ENCODE assay signal across 17 cellular contexts in genomic region chr20:38192323-38192885, GRCh38. TPM values are rescaled to one million over a fixed set of nuclear protein-coding genes. Genes with fewer than 3 reads are reported as not detected.
DNase-seq lines count a peak whose midpoint lies in the region; ATAC-seq, FAIRE-seq and TF ChIP-seq lines count a peak whose summit lies in the region.
"Had no signal": no experiment of that assay in that cellular context is flagged by ENCODE, and none has a peak within 500 bp of the region (broad histone marks: within the 10 kb centered on the region; RNA-seq: fewer than 3 reads in every experiment).

No MANE protein-coding gene starts in this region.

- 0 out of 3 replicates have a peak overlapping the region, but pooled peaks have one; percentile 29 for H2BK15ac ChIP-seq in IMR-90 (ENCODE audit: low read depth, low read length)

- H4K91ac ChIP-seq in IMR-90 (ENCODE audit: insufficient read depth, low read depth, low read length), result peak overlapping the region; percentile 37; the same call in 1 of the 2 replicates

- no TSS peak for BruUV-seq in IMR-90 (replicated peaks; lab: Mats Ljungman, UMichigan)
- BruUV-seq in K562 (replicated peaks; lab: Mats Ljungman, UMichigan), result no TSS peak

- H3K9me3 ChIP-seq in IMR-90 (ENCODE audit: control insufficient read depth, insufficient read depth, low read length), result no peaks in the 10 kb centered on the region
- no peaks in the 10 kb centered on the region for H3K9me3 ChIP-seq in K562 (replicated peaks; ENCODE audit: control insufficient read depth, insufficient read depth, low read depth, low read length)
- no peaks in the 10 kb centered on the region for H3K9me3 ChIP-seq in tibial artery
- H3K9me3 ChIP-seq: BE2C, Caco-2 had no signal

- no peak overlapping the region for H2AK9ac ChIP-seq in IMR-90 (replicated peaks; ENCODE audit: low read depth, low read length, poor library complexity)

- H3K4me1 ChIP-seq in IMR-90 (ENCODE audit: control insufficient read depth, insufficient read depth, low read length), result peaks cover 20% of the 10 kb centered on the region
- peaks cover 11 to 14% of the 10 kb centered on the region in 2 experiments; a peak in 4 of 5 replicates for H3K4me1 ChIP-seq in K562 (replicated peaks in 1 of 2; ENCODE audit: control insufficient read depth in 2 of 2, insufficient read depth in 2 of 2, low read length in 2 of 2)
- peaks cover 0 to 75% (median 43%) of the 10 kb centered on the region in 4 donors for H3K4me1 ChIP-seq in tibial artery
- H3K4me1 ChIP-seq: BE2C had no signal

- no peak overlapping the region for H3K4me3 ChIP-seq in IMR-90 (ENCODE audit: insufficient read depth, low read depth, low read length)
- no peak overlapping the region for H3K4me3 ChIP-seq in K562
- no peak overlapping the region for H3K4me3 ChIP-seq in tibial artery

- no peaks in the 10 kb centered on the region for H3K79me1 ChIP-seq in IMR-90 (ENCODE audit: low read depth in 1 of 2, low read length in 2 of 2)

- no peak overlapping the region for H2AFZ ChIP-seq in IMR-90 (replicated peaks; ENCODE audit: low read length, poor library complexity)
- H2AFZ ChIP-seq in K562 (ENCODE audit: low read depth, low read length), result no peak overlapping the region

- CTCF ChIA-PET in IMR-90 (lab: Yijun Ruan, JAX), result interaction anchor here (0.6 kb wide), 1 partner anchor 151 kb away, joined by 3 read pairs; no protein-coding TSS in a partner anchor
- CTCF ChIA-PET in K562 (lab: Yijun Ruan, JAX; ENCODE audit: low intra/inter-chr PET ratio), result no interaction called here

- TF ChIP-seq POLR2A in IMR-90 (IDR thresholded peaks at IDR 0.05; ENCODE audit: low read depth, low read length) (no peak), K562 (conservative IDR thresholded peaks at IDR 0.05) (no peak)

- TF ChIP-seq EP300 in K562 (IDR thresholded peaks at IDR 0.05; ENCODE audit: low read length), result no peak

- H3K4me2 ChIP-seq in IMR-90 (ENCODE audit: low read depth, low read length) (no peak overlapping the region), K562 (ENCODE audit: insufficient read depth, low read length) (no peak overlapping the region)

- dilution Hi-C loops in IMR-90 (cut with HindIII; ENCODE audit: low sequenced_read_pairs, unreplicated experiment), result no loop called here

- no peak overlapping the region for H3K14ac ChIP-seq in IMR-90 (replicated peaks; ENCODE audit: low read depth, low read length)

- 0 out of 2 replicates have a peak overlapping the region, but pooled peaks have one; percentile 7 for H2BK120ac ChIP-seq in IMR-90 (ENCODE audit: low read depth, low read length)

- peak overlapping the region; percentile 25 for H2AK5ac ChIP-seq in IMR-90 (ENCODE audit: low read depth, low read length)

- no peak overlapping the region for H3K23ac ChIP-seq in IMR-90 (ENCODE audit: low read depth, low read length)

- H3K9ac ChIP-seq in IMR-90 (ENCODE audit: low read depth, low read length) (no peak overlapping the region), K562 (ENCODE audit: insufficient read depth in 1 of 2, low read depth in 2 of 2, low read length in 2 of 2) (no peak overlapping the region)

- H3K27ac ChIP-seq in IMR-90 (ENCODE audit: insufficient read depth, low read length), result no peak overlapping the region
- no peak overlapping the region for H3K27ac ChIP-seq in K562 (ENCODE audit: extremely low read depth, low read depth, low read length)
- peak overlapping the region; percentile 83 to 87 for H3K27ac ChIP-seq in tibial artery
- H3K27ac ChIP-seq: C4-2B, HL-60 had no signal

- 76% methylated on average over 4 of the region's 9 CpGs; no CpG with 5 or more reads in 1 of the 2 experiments for WGBS in IMR-90 (ENCODE audit: extremely low coverage in 2 of 2, insufficient read length in 1 of 2), 2 experiments
- 12% methylated on average over 9 of the region's 9 CpGs for WGBS in K562 (ENCODE audit: insufficient coverage, low coverage, missing lambda C conversion rate)

- no peak overlapping the region; a peak in 1 of 4 replicates for H4K8ac ChIP-seq in IMR-90 (ENCODE audit: low read depth in 2 of 2, low read length in 2 of 2)

- in situ Hi-C loops in IMR-90 (cut with MboI; ENCODE audit: low sequenced_read_pairs), result no loop called here
- in situ Hi-C loops in K562 (cut with MboI), result no loop called here

- no peak for TF ChIP-seq CTCF in IMR-90 (conservative IDR thresholded peaks at IDR 0.05; ENCODE audit: low read depth, low read length)
- TF ChIP-seq CTCF in K562 (IDR thresholded peaks at IDR 0.05 in 2 of 3, conservative IDR thresholded peaks at IDR 0.05 in 1 of 3; ENCODE audit: insufficient read depth in 2 of 3, low read depth in 1 of 3, low read length in 3 of 3), result no peak
- TF ChIP-seq CTCF in tibial artery (IDR thresholded peaks at IDR 0.05), result no peak

- ATAC-seq in IMR-90 (ENCODE audit: low read depth) (no peak), K562 (no peak), HG02588 (IDR thresholded peaks at IDR 0.05; ENCODE audit: unreplicated experiment) (no peak), GM18861 (IDR thresholded peaks at IDR 0.05; ENCODE audit: unreplicated experiment) (no peak)

- H3K9me1 ChIP-seq in IMR-90 (ENCODE audit: insufficient read depth, low read length) (peaks cover 12% of the 10 kb centered on the region; the same call in 1 of the 2 replicates), K562 (ENCODE audit: control insufficient read depth, insufficient read depth, low read length) (no peaks in the 10 kb centered on the region)

- no peaks in the 10 kb centered on the region for H3K27me3 ChIP-seq in IMR-90 (ENCODE audit: control insufficient read depth, insufficient read depth, low read length)
- H3K27me3 ChIP-seq in K562 (ENCODE audit: control insufficient read depth in 2 of 2, insufficient read depth in 2 of 2, low read length in 2 of 2), result peaks cover 0 to 19% of the 10 kb centered on the region in 2 experiments; a peak in 4 of 5 replicates
- H3K27me3 ChIP-seq in tibial artery, result no peaks in the 10 kb centered on the region
- H3K27me3 ChIP-seq: BE2C had no signal

- no peak for DNase-seq in IMR-90
- DNase-seq in K562 (ENCODE audit: extremely low read depth in 1 of 4, low spot score in 3 of 4), result no peak
- peak; percentile 36 for DNase-seq in islet precursor cell
- no peak for DNase-seq in tibial artery
- DNase-seq in NCI-H2107 treated with DMSO at 0.1 percent for 48 hours (lab: John Stamatoyannopoulos, UW; ENCODE audit: unreplicated experiment), result no peak
- DNase-seq: BE2C; CD8-positive, alpha-beta memory T cell; DND-41; GDM1; HCEC 1CT; HFFc6 had no signal

- POLR2A ChIA-PET in IMR-90 (lab: Charles Lee; ENCODE audit: unreplicated experiment), result no interaction called here
- POLR2A ChIA-PET in K562 (lab: Yijun Ruan, JAX), result interaction anchor here (0.8 to 1.0 kb wide), 2 partner anchors 14 to 570 kb away, joined by 3 read pairs; no protein-coding TSS in a partner anchor

- intact Hi-C loops in IMR-90 (cut with micrococcal nuclease) (no loop called here), K562 (cut with micrococcal nuclease) (no loop called here), tibial artery (cut with DNase I; ENCODE audit: low total_unique reads) (no loop called here)

- H3K36me3 ChIP-seq in IMR-90 (ENCODE audit: control insufficient read depth, insufficient read depth, low read length), result no peaks in the 10 kb centered on the region
- H3K36me3 ChIP-seq in K562 (ENCODE audit: control insufficient read depth, insufficient read depth, low read length), result no peaks in the 10 kb centered on the region
- no peaks in the 10 kb centered on the region for H3K36me3 ChIP-seq in tibial artery
- H3K36me3 ChIP-seq: BE2C had no signal

- no peak overlapping the region for H3K56ac ChIP-seq in IMR-90 (ENCODE audit: extremely low read depth, insufficient read depth, low read length)

- no peaks in the 10 kb centered on the region for H3K79me2 ChIP-seq in K562 (ENCODE audit: control insufficient read depth, insufficient read depth, low read length)

- H4K20me1 ChIP-seq in IMR-90 (ENCODE audit: insufficient read depth, low read length) (no peaks in the 10 kb centered on the region), K562 (replicated peaks; ENCODE audit: control insufficient read depth, insufficient read depth, low read length) (no peaks in the 10 kb centered on the region; the same call in 1 of the 2 replicates)

- TF ChIP-seq RAD21 in IMR-90 (IDR thresholded peaks at IDR 0.05; ENCODE audit: low read length) (no peak), K562 (CRISPR knock-in tag; conservative IDR thresholded peaks at IDR 0.05 in 1 of 2, IDR thresholded peaks at IDR 0.05 in 1 of 2) (no peak)

- no peak overlapping the region for H4K5ac ChIP-seq in IMR-90 (ENCODE audit: low read depth, low read length)

- FAIRE-seq in K562 (lab: Jason Lieb, UNC), result no peak
- FAIRE-seq: A204.1 had no signal

- H3K18ac ChIP-seq in IMR-90 (ENCODE audit: low read depth, low read length), result no peak overlapping the region; the same call in 1 of the 2 replicates

- H2BK20ac ChIP-seq in IMR-90 (ENCODE audit: low read depth, low read length), result peak overlapping the region; percentile 24; the same call in 1 of the 2 replicates

- H3K4ac ChIP-seq in IMR-90 (ENCODE audit: low read depth, low read length), result 0 out of 2 replicates have a peak overlapping the region, but pooled peaks have one; percentile 7

- no peak overlapping the region for H2BK5ac ChIP-seq in IMR-90 (ENCODE audit: low read depth, low read length, poor library complexity, severe bottlenecking)

TF ChIP-seq in K562, 482 proteins besides CTCF, POLR2A, EP300 and RAD21 (continues in another document):
- TF ChIP-seq RBM25 (IDR thresholded peaks at IDR 0.05; ENCODE audit: low read depth, low read length, severe bottlenecking), result peak; percentile 64

RNA-seq across cellular contexts. Expression of gene TGM2, which starts 27.3 kb away (rescaled TPM):
- total RNA-seq in IMR-90 (2012; rRNA removed), result 237 and 268 TPM in 2 replicates
- 239 and 292 TPM in 2 replicates for polyA plus RNA-seq in IMR-90 (2012; rRNA removed)
- polyA plus RNA-seq in IMR-90 (2012; cell fraction: cytosol; rRNA removed), result 370 and 502 TPM in 2 replicates
- 218 and 328 TPM in 2 replicates for polyA plus RNA-seq in IMR-90 (2012; cell fraction: nucleus; rRNA removed; ENCODE audit: low replicate concordance)
- total RNA-seq in K562 (2011; cell fraction: chromatin; rRNA removed; ENCODE audit: low replicate concordance), result 34.9 and 72.8 TPM in 2 replicates
- 45.9 and 47.5 TPM in 2 replicates for total RNA-seq in K562 (2011; cell fraction: nucleolus; rRNA removed)
- total RNA-seq in K562 (2011; cell fraction: nucleoplasm; rRNA removed), result 36.4 and 37.1 TPM in 2 replicates
- 48.3 and 61.2 TPM in 2 replicates for total RNA-seq in K562 (2014; rRNA removed)
- 17.4 and 22.0 TPM in 2 replicates for total RNA-seq in K562 (2014; rRNA removed; fragmentation: Illumina TruSeq; extraction: Trizol)
- total RNA-seq in K562 (2015; rRNA removed; fragmentation: Illumina TruSeq; extraction: Trizol), result 20.4 and 21.0 TPM in 2 replicates
- 78.5 and 82.3 TPM in 2 replicates for total RNA-seq in K562 (2021)
- 35.3 and 37.6 TPM in 2 replicates for polyA plus RNA-seq in K562 (2011; rRNA removed)
- polyA plus RNA-seq in K562 (2011; cell fraction: cytosol; rRNA removed), result 31.6 and 76.0 TPM in 2 replicates
- 26.4 and 54.7 TPM in 2 replicates for polyA plus RNA-seq in K562 (2011; cell fraction: nucleus; rRNA removed)
- polyA plus RNA-seq in K562 (2012), result 47.9 and 85.2 TPM in 2 replicates
- polyA plus RNA-seq in K562 (2014; fragmentation: Illumina TruSeq; extraction: Trizol), result 55.1 and 56.7 TPM in 2 replicates
- polyA plus RNA-seq in K562 (2014; fragmentation: Nextera tagmentation; extraction: Ambion mirVana), result 1 to 10 TPM; 5.5 TPM
- 43.9 and 48.0 TPM in 2 replicates for polyA plus RNA-seq in K562 (2014; rRNA removed)
- polyA minus RNA-seq in K562 (2011; rRNA and poly(A)+ RNA removed), result 21.4 and 54.6 TPM in 2 replicates
- 46.4 and 51.2 TPM in 2 replicates for polyA minus RNA-seq in K562 (2011; cell fraction: cytosol; rRNA and poly(A)+ RNA removed)
- 18.8 and 21.4 TPM in 2 replicates for polyA minus RNA-seq in K562 (2011; cell fraction: nucleus; rRNA and poly(A)+ RNA removed)
- total RNA-seq: CD8-positive, alpha-beta memory T cell had no signal
- polyA plus RNA-seq: CD8-positive, alpha-beta memory T cell had no signal

Comparison
In these comparisons a context has a peak if more than half of its experiments do, and no peak if none do; other contexts are left out.
1. H3K27ac ChIP-seq: peak in tibial artery (2 of 2); none in IMR-90 (single experiment) and K562 (single experiment).